ENCODE assay signal across 12 cellular contexts in genomic region chr1:14939527-14940284, GRCh38.
A peak's percentile ranks its signal among the peaks of the same experiment; 100 is the strongest.
DNase-seq lines count a peak whose midpoint lies in the region; TF ChIP-seq lines count a peak whose summit lies in the region.
"Had no signal": no experiment of that assay in that cellular context is flagged by ENCODE, and none has a peak within 500 bp of the region (broad histone marks: within the 10 kb centered on the region; RNA-seq: fewer than 3 reads in every experiment).

No MANE protein-coding gene starts in this region.

- H3K27ac ChIP-seq in BLaER1 = 0 out of 2 replicates have a peak overlapping the region, but pooled peaks have one; percentile 9

- H3K36me3 ChIP-seq in BLaER1 = peaks cover 3% of the 10 kb centered on the region; the same call in 1 of the 2 replicates

- peaks cover 59% of the 10 kb centered on the region for H3K4me1 Mint-ChIP-seq in mesothelial cell of epicardium

- H4K20me1 ChIP-seq in BLaER1 = peaks cover 96% of the 10 kb centered on the region

- H3K4me3 Mint-ChIP-seq in mesothelial cell of epicardium = no peak overlapping the region
- H3K4me3 Mint-ChIP-seq: activated CD8-positive, alpha-beta T cell treated with anti-CD3 and anti-CD28 coated beads, Interleukin-2, amount 10 ng/mL, durations not matched to agents 7 days and 5 days had no signal

- H3K27me3 ChIP-seq in BLaER1 = no peaks in the 10 kb centered on the region

- no peak for TF ChIP-seq CTCF in mesothelial cell of epicardium (IDR thresholded peaks at IDR 0.05; ENCODE audit: unreplicated experiment)

- H3K9ac ChIP-seq in BLaER1 = no peak overlapping the region

- H3K27ac Mint-ChIP-seq in mesothelial cell of epicardium = peak overlapping the region; percentile 81
- H3K27ac Mint-ChIP-seq: activated CD8-positive, alpha-beta T cell treated with anti-CD3 and anti-CD28 coated beads, Interleukin-2, amount 10 ng/mL, durations not matched to agents 7 days and 5 days had no signal

- H3K9me3 ChIP-seq in BLaER1 = no peaks in the 10 kb centered on the region
- H3K9me3 ChIP-seq: Caco-2 had no signal

- H3K4me1 ChIP-seq in BLaER1 = peaks cover 48% of the 10 kb centered on the region

- no peak overlapping the region for H3K4me3 ChIP-seq in BLaER1

- no peaks in the 10 kb centered on the region for H3K27me3 Mint-ChIP-seq in mesothelial cell of epicardium (ENCODE audit: low read depth)

- peak; percentile 90 for DNase-seq in LHCN-M2 (ENCODE audit: low read depth)
- peak; percentile 46 for DNase-seq in dedifferentiated amniotic fluid mesenchymal stem cell (ENCODE audit: extremely low spot score)
- DNase-seq in mesothelial cell of epicardium (ENCODE audit: low spot score in 2 of 2, unreplicated experiment in 2 of 2) = no peak
- DNase-seq in LoVo (ENCODE audit: low spot score) = no peak
- no peak for DNase-seq in hippocampal formation (lab: John Stamatoyannopoulos, UW)
- no peak for DNase-seq in NCI-H1048 (lab: John Stamatoyannopoulos, UW)
- no peak for DNase-seq in stimulated activated CD8-positive, alpha-beta memory T cell treated with anti-CD3 and anti-CD28 coated beads, Interleukin-4, amount 100 ng/mL, for 48 hours
- DNase-seq: activated CD8-positive, alpha-beta T cell treated with anti-CD3 and anti-CD28 coated beads, Interleukin-2, amount 10 ng/mL, durations not matched to agents 7 days and 5 days; Caco-2; NCI-H187; stimulated activated CD4-positive, alpha-beta T cell treated with anti-CD3 and anti-CD28 coated beads, Interleukin-4, amount 100 ng/mL, for 24 hours had no signal

- no peaks in the 10 kb centered on the region for H3K9me3 Mint-ChIP-seq in mesothelial cell of epicardium

- no peak overlapping the region for H3K4me2 ChIP-seq in BLaER1

- no peaks in the 10 kb centered on the region for H3K36me3 Mint-ChIP-seq in mesothelial cell of epicardium

Comparison
In these comparisons a context has a peak if more than half of its experiments do, and no peak if none do; other contexts are left out.
1. DNase-seq: peak in LHCN-M2 (single experiment) and dedifferentiated amniotic fluid mesenchymal stem cell (single experiment); none in mesothelial cell of epicardium (0 of 2), LoVo (single experiment), hippocampal formation (0 of 2), NCI-H1048 (single experiment) and stimulated activated CD8-positive, alpha-beta memory T cell treated with anti-CD3 and anti-CD28 coated beads, Interleukin-4, amount 100 ng/mL, for 48 hours (single experiment).